In genomic region chrX:136909706-136910564, GRCh38 we compare ENCODE assay signal across 8 cellular contexts. TPM values are rescaled to one million over a fixed set of nuclear protein-coding genes. Genes with fewer than 3 reads are reported as not detected.
A peak's percentile ranks its signal among the peaks of the same experiment; 100 is the strongest.
DNase-seq lines count a peak whose midpoint lies in the region; ATAC-seq and TF ChIP-seq lines count a peak whose summit lies in the region.

No MANE protein-coding gene starts in this region.

- in situ Hi-C loops in GM13976 (cut with MboI; ENCODE audit: low sequenced_read_pairs, unreplicated experiment): no loop called here

- WGBS in aorta, 2 donors: 1 to 35% methylated on average over 26 of the region's 26 CpGs

- H3K27ac ChIP-seq in left ventricle myocardium inferior (replicated peaks) (peak overlapping the region; percentile 88), aorta (ENCODE audit: low read depth in 1 of 2, low read length in 2 of 2) (peak overlapping the region in 1 of 2 donors; percentile 61)

- intact Hi-C loops in left ventricle myocardium inferior (cut with micrococcal nuclease): loop anchor here (10.0 kb wide), 1 partner anchor 195 kb away; no protein-coding TSS in a partner anchor
- intact Hi-C loops in posterior vena cava (cut with DNase I): loop anchor here in 1 of 2 donors (2.0 kb wide), 1 partner anchor 29 kb away; the partner anchor contains the start of gene RBMX
- intact Hi-C loops in aorta (cut with DNase I): no loop called here

- no peaks in the 10 kb centered on the region for H3K9me3 ChIP-seq in left ventricle myocardium inferior (replicated peaks)
- H3K9me3 ChIP-seq in aorta (ENCODE audit: control insufficient read depth, low read length): no peaks in the 10 kb centered on the region

- DNase-seq in GM13976 (ENCODE audit: low spot score) (peak; percentile 61), NCI-H1436 (lab: John Stamatoyannopoulos, UW) (peak; percentile 94), SW480 (ENCODE audit: low spot score) (peak; percentile 77), amygdala (lab: John Stamatoyannopoulos, UW) (peak in 50 of 56 donors; percentile 3 to 82 (median 46)), left ventricle myocardium inferior (peak; percentile 74), posterior vena cava (ENCODE audit: low spot score) (peak; percentile 87), aorta (peak; percentile 84 to 90)

- H3K4me1 ChIP-seq in left ventricle myocardium inferior (peaks cover 8% of the 10 kb centered on the region), aorta (ENCODE audit: control insufficient read depth in 1 of 2, insufficient read depth in 2 of 2, low read length in 2 of 2) (no peaks in the 10 kb centered on the region)

- H3K4me3 ChIP-seq in left ventricle myocardium inferior (peak overlapping the region; percentile 80), aorta (ENCODE audit: low read length in 2 of 2) (peak overlapping the region; percentile 36 to 54)

- H3K27me3 ChIP-seq in left ventricle myocardium inferior (ENCODE audit: low read depth) (no peaks in the 10 kb centered on the region), aorta (ENCODE audit: control insufficient read depth in 1 of 2, insufficient read depth in 2 of 2, low read length in 1 of 2) (no peaks in the 10 kb centered on the region)

- ATAC-seq in HG02798 (IDR thresholded peaks at IDR 0.05; ENCODE audit: poor library complexity, unreplicated experiment) (peak; percentile 79), aorta (ENCODE audit: low FRiP score) (peak; percentile 92)

- TF ChIP-seq CTCF in GM13976 (IDR thresholded peaks at IDR 0.05; ENCODE audit: borderline replicate concordance, control extremely low read depth, extremely low read depth, insufficient read depth, missing control alignments) (no peak), left ventricle myocardium inferior (IDR thresholded peaks at IDR 0.05; ENCODE audit: borderline replicate concordance) (no peak)

- no peaks in the 10 kb centered on the region for H3K36me3 ChIP-seq in left ventricle myocardium inferior
- no peaks in the 10 kb centered on the region for H3K36me3 ChIP-seq in aorta (ENCODE audit: control insufficient read depth in 1 of 2, insufficient read depth in 2 of 2, low read length in 1 of 2)

RNA-seq across cellular contexts. Expression of gene RBMX, which starts 29.4 kb away (rescaled TPM):
- 77.2 TPM for total RNA-seq in left ventricle myocardium inferior
- total RNA-seq in posterior vena cava: 100 to 1,000 TPM in 1 of 2 donors, 10 to 100 TPM in 1; 96.8 to 115 TPM
- total RNA-seq in aorta: 100 to 1,000 TPM; 128 to 131 TPM
- 100 to 1,000 TPM in 1 of 2 donors, 10 to 100 TPM in 1; 88.0 to 131 TPM for polyA plus RNA-seq in aorta
